34 cellular contexts compared by ENCODE assay signal in the genomic region with DNA sequence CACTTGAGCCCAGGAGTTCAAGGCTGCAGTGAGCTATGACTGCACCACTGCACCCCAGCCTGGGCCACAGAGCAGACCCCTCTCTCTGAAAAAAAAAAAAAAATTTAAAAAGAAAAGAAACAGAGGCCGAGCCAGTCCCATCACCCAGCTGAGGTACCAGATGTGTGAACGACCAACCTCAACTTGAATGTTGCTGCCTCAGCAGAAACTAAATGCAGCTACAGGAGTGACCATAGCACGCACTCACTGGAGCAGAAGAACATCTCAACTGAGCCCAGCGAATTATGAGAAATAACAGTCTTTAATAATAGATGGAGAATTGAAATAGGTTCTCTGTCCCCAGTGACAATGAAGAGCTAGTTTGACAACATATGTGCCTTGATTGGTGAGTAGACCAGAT. TPM values are rescaled to one million over a fixed set of nuclear protein-coding genes. Genes with fewer than 3 reads are reported as not detected.
"Had no signal": no experiment of that assay in that cellular context is flagged by ENCODE, and none has a peak within 500 bp of the region (broad histone marks: within the 10 kb centered on the region; RNA-seq: fewer than 3 reads in every experiment).

No MANE protein-coding gene starts in this region.

- H3K4me3 ChIP-seq: ascending aorta, cardiac muscle cell, esophagus squamous epithelium, heart right ventricle, left lung, lung, mucosa of descending colon, ovary, sigmoid colon, uterus had no signal

- H3K27ac ChIP-seq: ascending aorta, cardiac muscle cell, epithelial cell of prostate, esophagus squamous epithelium, left lung, neutrophil, ovary, sigmoid colon, uterus had no signal

- H3K27ac Mint-ChIP-seq: activated B cell treated with CpG ODN at 0.5 μM for 24 hours; brain; nephron progenitor cell; progenitor cell of endocrine pancreas; stimulated activated memory B cell treated with anti-CD40 and anti-IgM and Interleukin-4, amounts not matched to agents 10 μg/mL and 1 μg/mL and 100 μg/mL, for 72 hours; type B pancreatic cell had no signal

- H3K27me3 ChIP-seq: ascending aorta, cardiac muscle cell, esophagus squamous epithelium, heart right ventricle, left lung, neutrophil, ovary, sigmoid colon, uterus had no signal

- H3K27me3 Mint-ChIP-seq: activated B cell treated with CpG ODN at 0.5 μM for 24 hours; activated naive CD8-positive, alpha-beta T cell treated with anti-CD3 and anti-CD28 coated beads, Interleukin-2, amount 10 ng/mL, durations not matched to agents 7 days and 5 days; activated T-cell treated with anti-CD3 and anti-CD28 coated beads, Interleukin-2, amount 50 U/mL, for 24 hours had no signal

- H3K36me3 ChIP-seq: ascending aorta, cardiac muscle cell, esophagus squamous epithelium, heart right ventricle, left lung, neutrophil, ovary, sigmoid colon, uterus had no signal

- DNase-seq: activated B cell treated with CpG ODN at 0.5 μM for 24 hours; activated CD8-positive, alpha-beta memory T cell treated with anti-CD3 and anti-CD28 coated beads, Interleukin-2, amount 50 U/mL, for 4 hours; activated naive CD8-positive, alpha-beta T cell treated with anti-CD3 and anti-CD28 coated beads, Interleukin-2, amount 10 ng/mL, durations not matched to agents 7 days and 5 days; activated T-cell treated with anti-CD3 and anti-CD28 coated beads, Interleukin-2, amount 50 U/mL, for 24 hours; dermis blood vessel endothelial cell; effector CD4-positive, alpha-beta T cell; esophagus squamous epithelium; foreskin melanocyte; heart right ventricle; left lung; mesendoderm; mucosa of descending colon; nephron progenitor cell; ovary; retina; sigmoid colon; small intestine; stimulated activated CD4-positive, alpha-beta T cell treated with anti-CD3 and anti-CD28 coated beads, Interleukin-4, amount 100 ng/mL, for 24 hours; stimulated activated naive CD8-positive, alpha-beta T cell treated with anti-CD3 and anti-CD28 coated beads, Interleukin-15, amount 100 ng/mL, for 72 hours; substantia nigra; uterus had no signal

- H3K4me3 Mint-ChIP-seq: activated B cell treated with CpG ODN at 0.5 μM for 24 hours; activated T-cell treated with anti-CD3 and anti-CD28 coated beads, Interleukin-2, amount 50 U/mL, for 24 hours; brain; nephron progenitor cell; stimulated activated memory B cell treated with anti-CD40 and anti-IgM and Interleukin-4, amounts not matched to agents 10 μg/mL and 1 μg/mL and 100 μg/mL, for 72 hours; type B pancreatic cell had no signal

- H3K9me3 ChIP-seq: ascending aorta, esophagus squamous epithelium, heart right ventricle, left lung, mucosa of descending colon, neutrophil, ovary, sigmoid colon, uterus had no signal

- ATAC-seq: heart right ventricle; left lung; mucosa of descending colon; stimulated activated memory B cell treated with anti-CD40 and anti-IgM and Interleukin-4, amounts not matched to agents 10 μg/mL and 1 μg/mL and 100 μg/mL, for 72 hours; stimulated activated naive CD8-positive, alpha-beta T cell treated with anti-CD3 and anti-CD28 coated beads, Interleukin-15, amount 100 ng/mL, for 72 hours had no signal

- FAIRE-seq: endometrium, small intestine had no signal

- H3K36me3 Mint-ChIP-seq: brain; stimulated activated memory B cell treated with anti-CD40 and anti-IgM and Interleukin-4, amounts not matched to agents 10 μg/mL and 1 μg/mL and 100 μg/mL, for 72 hours; type B pancreatic cell had no signal

- H3K4me1 Mint-ChIP-seq: activated B cell treated with CpG ODN at 0.5 μM for 24 hours; brain; stimulated activated memory B cell treated with anti-CD40 and anti-IgM and Interleukin-4, amounts not matched to agents 10 μg/mL and 1 μg/mL and 100 μg/mL, for 72 hours had no signal

- H3K9me3 Mint-ChIP-seq: brain; nephron progenitor cell; stimulated activated memory B cell treated with anti-CD40 and anti-IgM and Interleukin-4, amounts not matched to agents 10 μg/mL and 1 μg/mL and 100 μg/mL, for 72 hours; type B pancreatic cell had no signal

- H3K4me1 ChIP-seq: sigmoid colon, uterus had no signal

RNA-seq across cellular contexts. Expression of a gene that starts 53.1 kb away (rescaled TPM):
- total RNA-seq: activated CD8-positive, alpha-beta memory T cell treated with anti-CD3 and anti-CD28 coated beads for 36 hours; activated T-helper 2 cell treated with anti-CD3 and anti-CD28 coated beads, Interferon-gamma antibody, Interleukin-2, Interleukin-4, amounts not matched to agents 10 μg/mL and 5 μg/mL and 100 μg/mL, durations not matched to agents 14 hours and 24 hours and 36 hours; ascending aorta; cardiac muscle cell; myocyte had no signal
